ENCODE assay signal across 14 cellular contexts in the genomic region with DNA sequence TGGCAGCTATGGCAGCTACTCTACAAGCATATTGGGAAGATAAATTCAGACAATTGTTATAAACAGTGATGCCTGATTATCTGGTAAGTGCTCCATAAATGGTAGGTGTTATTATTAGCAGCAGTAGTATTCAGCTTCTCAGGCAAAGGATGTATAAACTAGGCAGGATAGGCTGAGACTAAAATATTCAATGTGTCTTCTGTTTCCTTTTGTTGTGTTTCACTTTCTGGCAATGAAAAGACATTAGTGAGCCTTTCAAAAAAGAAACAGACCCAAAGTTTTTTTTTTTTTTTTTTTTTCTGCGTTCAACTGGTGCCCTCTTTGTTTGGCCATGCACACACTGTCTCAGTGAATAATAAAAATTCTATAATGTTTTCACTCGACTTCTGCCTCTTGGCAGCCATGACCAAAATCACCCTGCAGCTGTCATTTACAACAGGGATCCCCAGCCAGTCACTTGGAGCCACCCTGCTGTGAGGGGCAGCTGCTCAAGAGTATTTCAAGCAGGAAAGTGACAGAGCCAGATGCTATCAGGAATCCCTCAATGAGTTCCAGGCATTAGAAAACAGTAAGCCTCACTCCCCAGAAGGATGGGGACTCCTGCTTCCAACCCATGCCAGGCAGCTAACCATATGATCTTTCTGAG. TPM values are rescaled to one million over a fixed set of nuclear protein-coding genes. Genes with fewer than 3 reads are reported as not detected.
DNase-seq lines count a peak whose midpoint lies in the region; ATAC-seq, FAIRE-seq and TF ChIP-seq lines count a peak whose summit lies in the region.
"Had no signal": no experiment of that assay in that cellular context is flagged by ENCODE, and none has a peak within 500 bp of the region (broad histone marks: within the 10 kb centered on the region; RNA-seq: fewer than 3 reads in every experiment).

No MANE protein-coding gene starts in this region.

- intact Hi-C loops in pancreas (cut with DNase I), result no loop called here

- peak overlapping the region in 3 of 5 experiments; percentile 30 to 56 (median 31) for H3K4me3 Mint-ChIP-seq in brain
- H3K4me3 Mint-ChIP-seq: activated CD4-positive, alpha-beta memory T cell treated with anti-CD3 and anti-CD28 coated beads for 36 hours; stimulated activated naive B cell treated with anti-CD40 and anti-IgM and Interleukin-4, amounts not matched to agents 10 μg/mL and 1 μg/mL and 100 μg/mL, for 72 hours had no signal

- H3K36me3 Mint-ChIP-seq in brain, result no peaks in the 10 kb centered on the region
- H3K36me3 Mint-ChIP-seq: activated CD4-positive, alpha-beta memory T cell treated with anti-CD3 and anti-CD28 coated beads for 36 hours; stimulated activated naive B cell treated with anti-CD40 and anti-IgM and Interleukin-4, amounts not matched to agents 10 μg/mL and 1 μg/mL and 100 μg/mL, for 72 hours had no signal

- H3K9me3 ChIP-seq in neuron (ENCODE audit: low read length) (no peaks in the 10 kb centered on the region), pancreas (no peaks in the 10 kb centered on the region)
- H3K9me3 ChIP-seq: BLaER1 had no signal

- FAIRE-seq in GM12892 (lab: Jason Lieb, UNC) (no peak), pancreas (lab: Jason Lieb, UNC) (no peak)

- H3K27ac ChIP-seq in pancreas, result no peak overlapping the region
- H3K27ac ChIP-seq: BLaER1, HL-60 had no signal

- peaks cover 4% of the 10 kb centered on the region for H3K27me3 Mint-ChIP-seq in brain
- H3K27me3 Mint-ChIP-seq: activated CD4-positive, alpha-beta memory T cell treated with anti-CD3 and anti-CD28 coated beads for 36 hours; stimulated activated naive B cell treated with anti-CD40 and anti-IgM and Interleukin-4, amounts not matched to agents 10 μg/mL and 1 μg/mL and 100 μg/mL, for 72 hours had no signal

- no peaks in the 10 kb centered on the region for H3K36me3 ChIP-seq in neuron (ENCODE audit: insufficient read depth, low read length)
- no peaks in the 10 kb centered on the region for H3K36me3 ChIP-seq in pancreas
- H3K36me3 ChIP-seq: BLaER1 had no signal

- H3K4me1 Mint-ChIP-seq in brain, result peaks cover 67% of the 10 kb centered on the region
- H3K4me1 Mint-ChIP-seq: stimulated activated naive B cell treated with anti-CD40 and anti-IgM and Interleukin-4, amounts not matched to agents 10 μg/mL and 1 μg/mL and 100 μg/mL, for 72 hours had no signal

- no peak for TF ChIP-seq POLR2A in GM12892 (IDR thresholded peaks at IDR 0.05; ENCODE audit: low read depth, low read length)

- H3K4me3 ChIP-seq in neuron (ENCODE audit: low read length) (peak overlapping the region; percentile 4), pancreas (no peak overlapping the region)
- H3K4me3 ChIP-seq: BLaER1 had no signal

- 60 to 66% methylated on average over 2 of the region's 2 CpGs for WGBS in pancreas, 2 donors

- peak overlapping the region; percentile 7 for H2AFZ ChIP-seq in neuron (ENCODE audit: low read depth, low read length)

- ATAC-seq in left lobe of liver (no peak), pancreas (no peak)
- ATAC-seq: stimulated activated naive B cell treated with anti-CD40 and anti-IgM and Interleukin-4, amounts not matched to agents 10 μg/mL and 1 μg/mL and 100 μg/mL, for 72 hours had no signal

- H3K27ac Mint-ChIP-seq in brain, result peak overlapping the region; percentile 9 to 90 (median 76)
- H3K27ac Mint-ChIP-seq: activated CD4-positive, alpha-beta memory T cell treated with anti-CD3 and anti-CD28 coated beads for 36 hours; stimulated activated naive B cell treated with anti-CD40 and anti-IgM and Interleukin-4, amounts not matched to agents 10 μg/mL and 1 μg/mL and 100 μg/mL, for 72 hours had no signal

- H3K9me3 Mint-ChIP-seq in brain, result peaks cover 0 to 12% (median 0%) of the 10 kb centered on the region in 5 experiments
- H3K9me3 Mint-ChIP-seq: activated CD4-positive, alpha-beta memory T cell treated with anti-CD3 and anti-CD28 coated beads for 36 hours; stimulated activated naive B cell treated with anti-CD40 and anti-IgM and Interleukin-4, amounts not matched to agents 10 μg/mL and 1 μg/mL and 100 μg/mL, for 72 hours had no signal

- H3K4me1 ChIP-seq in neuron (ENCODE audit: insufficient read depth, low read length), result peaks cover 25% of the 10 kb centered on the region
- peaks cover 0 to 2% (median 0%) of the 10 kb centered on the region in 3 donors for H3K4me1 ChIP-seq in pancreas
- H3K4me1 ChIP-seq: BLaER1 had no signal

- no peak for TF ChIP-seq CTCF in brain (conservative IDR thresholded peaks at IDR 0.05)
- no peak for TF ChIP-seq CTCF in pancreas (IDR thresholded peaks at IDR 0.05)

- DNase-seq in ELF-1 (ENCODE audit: low read depth, low spot score) (peak; percentile 49), NCI-H2227 treated with DMSO at 0.1 percent for 48 hours (lab: John Stamatoyannopoulos, UW) (peak; percentile 45), left lobe of liver (ENCODE audit: low spot score) (no peak), GM12892 (ENCODE audit: insufficient read length) (no peak), LoVo (ENCODE audit: low spot score) (no peak), pancreas (no peak)
- DNase-seq: activated CD4-positive, alpha-beta memory T cell treated with anti-CD3 and anti-CD28 coated beads for 36 hours; effector memory CD4-positive, alpha-beta T cell; NCI-H2029; stimulated activated naive B cell treated with anti-CD40 and anti-IgM and Interleukin-4, amounts not matched to agents 10 μg/mL and 1 μg/mL and 100 μg/mL, for 72 hours had no signal

- H3K27me3 ChIP-seq in neuron (ENCODE audit: insufficient read depth, low read length) (no peaks in the 10 kb centered on the region), pancreas (no peaks in the 10 kb centered on the region)
- H3K27me3 ChIP-seq: BLaER1 had no signal

RNA-seq across cellular contexts. Expression of gene MAN2A1, which starts 44.0 kb away (rescaled TPM):
- polyA plus RNA-seq in brain (ENCODE audit: insufficient read depth, low read depth, low replicate concordance) (4.8 TPM), pancreas (10 to 100 TPM in 1 of 2 donors, 1 to 10 TPM in 1; 8.5 to 15.3 TPM)
- total RNA-seq in left lobe of liver (59.9 TPM), pancreas (10 to 100 TPM; 30.8 to 49.4 (median 40.6) TPM)
- 6.8 TPM for polyA plus RNA-seq in GM12892 (2012; ENCODE audit: missing spikeins)

Comparison
In these comparisons a context has a peak if more than half of its experiments do, and no peak if none do; other contexts are left out.
1. DNase-seq: peak in ELF-1 (single experiment) and NCI-H2227 treated with DMSO at 0.1 percent for 48 hours (single experiment); none in left lobe of liver (single experiment), GM12892 (single experiment), LoVo (single experiment) and pancreas (0 of 6).